In the genomic region with DNA sequence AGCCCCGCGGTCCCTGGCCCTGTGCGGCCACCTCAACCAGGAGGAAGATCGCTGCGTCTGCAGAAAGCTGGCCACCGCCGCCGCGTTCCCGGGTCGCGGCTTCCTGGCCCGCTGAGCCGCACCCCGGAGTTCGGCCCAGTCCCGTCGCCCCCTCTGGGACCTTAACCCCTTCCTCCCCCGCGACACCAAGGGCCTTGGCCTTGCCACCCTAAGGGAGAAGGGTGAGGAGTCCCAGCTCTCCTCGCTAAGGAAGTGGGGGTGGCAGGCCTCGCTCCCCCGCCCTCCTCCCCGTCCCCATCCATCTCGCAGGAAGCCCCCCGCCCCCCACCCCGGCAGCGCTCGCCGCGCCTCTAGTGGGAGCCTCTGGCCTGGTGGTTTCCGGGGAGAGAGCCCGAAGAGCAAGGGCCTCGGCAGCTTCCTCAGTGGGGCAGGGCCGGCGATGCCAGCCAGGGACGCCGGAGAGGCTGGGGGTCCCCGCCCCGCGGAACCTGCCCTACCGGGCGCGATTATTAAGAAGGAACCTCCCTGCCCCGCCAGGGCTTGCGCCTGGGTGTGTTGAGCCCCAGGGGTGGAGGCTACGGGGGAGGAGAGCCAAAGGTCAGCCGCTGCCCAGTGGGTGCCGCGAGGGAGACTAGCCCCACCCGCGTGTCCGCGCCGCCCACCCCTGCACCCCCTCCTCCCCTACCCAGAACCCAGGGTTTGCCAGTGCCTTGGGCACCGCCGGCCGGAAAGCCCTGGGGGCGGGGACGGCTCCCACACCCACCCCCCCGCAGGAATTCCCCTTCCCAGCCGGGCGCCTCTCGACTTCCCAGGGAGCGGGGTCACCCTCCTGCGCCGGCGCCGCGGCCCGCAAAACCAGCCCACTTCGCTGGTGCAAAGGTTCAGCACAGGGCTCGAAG, we compare ENCODE assay signal across 1 cellular context.
TF ChIP-seq lines count a peak whose summit lies in the region.

No MANE protein-coding gene starts in this region.

TF ChIP-seq in HepG2, 621 proteins besides CTCF, POLR2A, EP300 and RAD21 (continued from another document and continues in another):
- TF ChIP-seq ELF4 (CRISPR knock-in tag; IDR thresholded peaks at IDR 0.05; ENCODE audit: borderline replicate concordance) = no peak
- peak; percentile 41 for TF ChIP-seq PTBP1 (IDR thresholded peaks at IDR 0.05; ENCODE audit: low read depth, low read length, poor library complexity, severe bottlenecking)
- peak; percentile 57; the same call in 1 of the 2 replicates for TF ChIP-seq ZFP36L1 (CRISPR knock-in tag; IDR thresholded peaks at IDR 0.05)
- TF ChIP-seq, protein P1, sequence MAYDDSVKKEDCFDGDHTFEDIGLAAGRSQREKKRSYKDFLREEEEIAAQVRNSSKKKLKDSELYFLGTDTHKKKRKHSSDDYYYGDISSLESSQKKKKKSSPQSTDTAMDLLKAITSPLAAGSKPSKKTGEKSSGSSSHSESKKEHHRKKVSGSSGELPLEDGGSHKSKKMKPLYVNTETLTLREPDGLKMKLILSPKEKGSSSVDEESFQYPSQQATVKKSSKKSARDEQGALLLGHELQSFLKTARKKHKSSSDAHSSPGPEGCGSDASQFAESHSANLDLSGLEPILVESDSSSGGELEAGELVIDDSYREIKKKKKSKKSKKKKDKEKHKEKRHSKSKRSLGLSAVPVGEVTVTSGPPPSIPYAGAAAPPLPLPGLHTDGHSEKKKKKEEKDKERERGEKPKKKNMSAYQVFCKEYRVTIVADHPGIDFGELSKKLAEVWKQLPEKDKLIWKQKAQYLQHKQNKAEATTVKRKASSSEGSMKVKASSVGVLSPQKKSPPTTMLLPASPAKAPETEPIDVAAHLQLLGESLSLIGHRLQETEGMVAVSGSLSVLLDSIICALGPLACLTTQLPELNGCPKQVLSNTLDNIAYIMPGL (CRISPR knock-in tag; IDR thresholded peaks at IDR 0.05; ENCODE audit: borderline replicate concordance in 1 of 2, low read depth in 1 of 2) = peak; percentile 8 to 69; a peak in 3 of 4 replicates
- TF ChIP-seq, protein P2, sequence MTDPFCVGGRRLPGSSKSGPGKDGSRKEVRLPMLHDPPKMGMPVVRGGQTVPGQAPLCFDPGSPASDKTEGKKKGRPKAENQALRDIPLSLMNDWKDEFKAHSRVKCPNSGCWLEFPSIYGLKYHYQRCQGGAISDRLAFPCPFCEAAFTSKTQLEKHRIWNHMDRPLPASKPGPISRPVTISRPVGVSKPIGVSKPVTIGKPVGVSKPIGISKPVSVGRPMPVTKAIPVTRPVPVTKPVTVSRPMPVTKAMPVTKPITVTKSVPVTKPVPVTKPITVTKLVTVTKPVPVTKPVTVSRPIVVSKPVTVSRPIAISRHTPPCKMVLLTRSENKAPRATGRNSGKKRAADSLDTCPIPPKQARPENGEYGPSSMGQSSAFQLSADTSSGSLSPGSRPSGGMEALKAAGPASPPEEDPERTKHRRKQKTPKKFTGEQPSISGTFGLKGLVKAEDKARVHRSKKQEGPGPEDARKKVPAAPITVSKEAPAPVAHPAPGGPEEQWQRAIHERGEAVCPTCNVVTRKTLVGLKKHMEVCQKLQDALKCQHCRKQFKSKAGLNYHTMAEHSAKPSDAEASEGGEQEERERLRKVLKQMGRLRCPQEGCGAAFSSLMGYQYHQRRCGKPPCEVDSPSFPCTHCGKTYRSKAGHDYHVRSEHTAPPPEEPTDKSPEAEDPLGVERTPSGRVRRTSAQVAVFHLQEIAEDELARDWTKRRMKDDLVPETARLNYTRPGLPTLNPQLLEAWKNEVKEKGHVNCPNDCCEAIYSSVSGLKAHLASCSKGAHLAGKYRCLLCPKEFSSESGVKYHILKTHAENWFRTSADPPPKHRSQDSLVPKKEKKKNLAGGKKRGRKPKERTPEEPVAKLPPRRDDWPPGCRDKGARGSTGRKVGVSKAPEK (CRISPR knock-in tag; IDR thresholded peaks at IDR 0.05; ENCODE audit: borderline replicate concordance) = 0 out of 2 replicates have a peak, but pooled peaks have one; percentile 48
- TF ChIP-seq, protein P3, sequence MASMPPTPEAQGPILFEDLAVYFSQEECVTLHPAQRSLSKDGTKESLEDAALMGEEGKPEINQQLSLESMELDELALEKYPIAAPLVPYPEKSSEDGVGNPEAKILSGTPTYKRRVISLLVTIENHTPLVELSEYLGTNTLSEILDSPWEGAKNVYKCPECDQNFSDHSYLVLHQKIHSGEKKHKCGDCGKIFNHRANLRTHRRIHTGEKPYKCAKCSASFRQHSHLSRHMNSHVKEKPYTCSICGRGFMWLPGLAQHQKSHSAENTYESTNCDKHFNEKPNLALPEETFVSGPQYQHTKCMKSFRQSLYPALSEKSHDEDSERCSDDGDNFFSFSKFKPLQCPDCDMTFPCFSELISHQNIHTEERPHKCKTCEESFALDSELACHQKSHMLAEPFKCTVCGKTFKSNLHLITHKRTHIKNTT (CRISPR knock-in tag; IDR thresholded peaks at IDR 0.05) = no peak
- peak; percentile 95 for TF ChIP-seq RBFOX2 (IDR thresholded peaks at IDR 0.05; ENCODE audit: low read depth, low read length)
- peak; percentile 58; the same call in 1 of the 2 replicates for TF ChIP-seq KDM4B (CRISPR knock-in tag; IDR thresholded peaks at IDR 0.05)
- TF ChIP-seq ZNF225 (CRISPR knock-in tag; IDR thresholded peaks at IDR 0.05) = 0 out of 2 replicates have a peak, but pooled peaks have one; percentile 39
- TF ChIP-seq ZNF101 (CRISPR knock-in tag; IDR thresholded peaks at IDR 0.05; ENCODE audit: borderline replicate concordance, low read depth) = no peak
- TF ChIP-seq ZNF883 (CRISPR knock-in tag; IDR thresholded peaks at IDR 0.05; ENCODE audit: not compliant biosample characterization) = peak; percentile 90
- TF ChIP-seq ZBTB7A (CRISPR knock-in tag; IDR thresholded peaks at IDR 0.05) = peak; percentile 83
- TF ChIP-seq, protein P4, sequence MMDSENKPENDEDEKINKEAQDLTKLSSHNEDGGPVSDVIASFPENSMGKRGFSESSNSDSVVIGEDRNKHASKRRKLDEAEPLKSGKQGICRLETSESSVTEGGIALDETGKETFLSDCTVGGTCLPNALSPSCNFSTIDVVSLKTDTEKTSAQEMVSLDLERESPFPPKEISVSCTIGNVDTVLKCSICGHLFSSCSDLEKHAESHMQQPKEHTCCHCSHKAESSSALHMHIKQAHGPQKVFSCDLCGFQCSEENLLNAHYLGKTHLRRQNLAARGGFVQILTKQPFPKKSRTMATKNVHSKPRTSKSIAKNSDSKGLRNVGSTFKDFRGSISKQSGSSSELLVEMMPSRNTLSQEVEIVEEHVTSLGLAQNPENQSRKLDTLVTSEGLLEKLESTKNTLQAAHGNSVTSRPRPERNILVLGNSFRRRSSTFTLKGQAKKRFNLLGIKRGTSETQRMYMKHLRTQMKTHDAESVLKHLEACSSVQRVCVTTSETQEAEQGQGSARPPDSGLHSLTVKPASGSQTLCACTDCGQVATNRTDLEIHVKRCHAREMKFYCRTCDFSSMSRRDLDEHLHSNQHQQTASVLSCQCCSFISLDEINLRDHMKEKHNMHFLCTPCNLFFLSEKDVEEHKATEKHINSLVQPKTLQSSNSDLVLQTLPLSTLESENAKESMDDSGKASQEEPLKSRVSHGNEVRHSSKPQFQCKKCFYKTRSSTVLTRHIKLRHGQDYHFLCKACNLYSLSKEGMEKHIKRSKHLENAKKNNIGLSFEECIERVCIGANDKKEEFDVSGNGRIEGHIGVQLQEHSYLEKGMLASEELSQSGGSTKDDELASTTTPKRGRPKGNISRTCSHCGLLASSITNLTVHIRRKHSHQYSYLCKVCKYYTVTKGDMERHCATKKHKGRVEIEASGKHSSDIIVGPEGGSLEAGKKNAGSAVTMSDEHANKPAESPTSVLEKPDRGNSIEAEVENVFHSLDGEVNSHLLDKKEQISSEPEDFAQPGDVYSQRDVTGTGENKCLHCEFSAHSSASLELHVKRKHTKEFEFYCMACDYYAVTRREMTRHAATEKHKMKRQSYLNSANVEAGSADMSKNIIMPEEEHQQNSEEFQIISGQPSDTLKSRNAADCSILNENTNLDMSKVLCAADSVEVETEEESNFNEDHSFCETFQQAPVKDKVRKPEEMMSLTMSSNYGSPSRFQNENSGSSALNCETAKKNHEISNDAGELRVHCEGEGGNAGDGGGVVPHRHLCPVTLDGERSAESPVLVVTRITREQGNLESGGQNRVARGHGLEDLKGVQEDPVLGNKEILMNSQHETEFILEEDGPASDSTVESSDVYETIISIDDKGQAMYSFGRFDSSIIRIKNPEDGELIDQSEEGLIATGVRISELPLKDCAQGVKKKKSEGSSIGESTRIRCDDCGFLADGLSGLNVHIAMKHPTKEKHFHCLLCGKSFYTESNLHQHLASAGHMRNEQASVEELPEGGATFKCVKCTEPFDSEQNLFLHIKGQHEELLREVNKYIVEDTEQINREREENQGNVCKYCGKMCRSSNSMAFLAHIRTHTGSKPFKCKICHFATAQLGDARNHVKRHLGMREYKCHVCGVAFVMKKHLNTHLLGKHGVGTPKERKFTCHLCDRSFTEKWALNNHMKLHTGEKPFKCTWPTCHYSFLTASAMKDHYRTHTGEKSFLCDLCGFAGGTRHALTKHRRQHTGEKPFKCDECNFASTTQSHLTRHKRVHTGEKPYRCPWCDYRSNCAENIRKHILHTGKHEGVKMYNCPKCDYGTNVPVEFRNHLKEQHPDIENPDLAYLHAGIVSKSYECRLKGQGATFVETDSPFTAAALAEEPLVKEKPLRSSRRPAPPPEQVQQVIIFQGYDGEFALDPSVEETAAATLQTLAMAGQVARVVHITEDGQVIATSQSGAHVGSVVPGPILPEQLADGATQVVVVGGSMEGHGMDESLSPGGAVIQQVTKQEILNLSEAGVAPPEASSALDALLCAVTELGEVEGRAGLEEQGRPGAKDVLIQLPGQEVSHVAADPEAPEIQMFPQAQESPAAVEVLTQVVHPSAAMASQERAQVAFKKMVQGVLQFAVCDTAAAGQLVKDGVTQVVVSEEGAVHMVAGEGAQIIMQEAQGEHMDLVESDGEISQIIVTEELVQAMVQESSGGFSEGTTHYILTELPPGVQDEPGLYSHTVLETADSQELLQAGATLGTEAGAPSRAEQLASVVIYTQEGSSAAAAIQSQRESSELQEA (CRISPR knock-in tag; IDR thresholded peaks at IDR 0.05; ENCODE audit: not compliant biosample characterization) = peak; percentile 49
- TF ChIP-seq, protein P5, sequence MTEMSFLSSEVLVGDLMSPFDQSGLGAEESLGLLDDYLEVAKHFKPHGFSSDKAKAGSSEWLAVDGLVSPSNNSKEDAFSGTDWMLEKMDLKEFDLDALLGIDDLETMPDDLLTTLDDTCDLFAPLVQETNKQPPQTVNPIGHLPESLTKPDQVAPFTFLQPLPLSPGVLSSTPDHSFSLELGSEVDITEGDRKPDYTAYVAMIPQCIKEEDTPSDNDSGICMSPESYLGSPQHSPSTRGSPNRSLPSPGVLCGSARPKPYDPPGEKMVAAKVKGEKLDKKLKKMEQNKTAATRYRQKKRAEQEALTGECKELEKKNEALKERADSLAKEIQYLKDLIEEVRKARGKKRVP (CRISPR knock-in tag; IDR thresholded peaks at IDR 0.05) = 0 out of 4 replicates have a peak, but pooled peaks of 1 of the 2 experiments have one; percentile 42
- peak; percentile 75; the same call in 1 of the 2 replicates for TF ChIP-seq KLF12 (CRISPR knock-in tag; IDR thresholded peaks at IDR 0.05; ENCODE audit: borderline replicate concordance)
- TF ChIP-seq, protein P6, sequence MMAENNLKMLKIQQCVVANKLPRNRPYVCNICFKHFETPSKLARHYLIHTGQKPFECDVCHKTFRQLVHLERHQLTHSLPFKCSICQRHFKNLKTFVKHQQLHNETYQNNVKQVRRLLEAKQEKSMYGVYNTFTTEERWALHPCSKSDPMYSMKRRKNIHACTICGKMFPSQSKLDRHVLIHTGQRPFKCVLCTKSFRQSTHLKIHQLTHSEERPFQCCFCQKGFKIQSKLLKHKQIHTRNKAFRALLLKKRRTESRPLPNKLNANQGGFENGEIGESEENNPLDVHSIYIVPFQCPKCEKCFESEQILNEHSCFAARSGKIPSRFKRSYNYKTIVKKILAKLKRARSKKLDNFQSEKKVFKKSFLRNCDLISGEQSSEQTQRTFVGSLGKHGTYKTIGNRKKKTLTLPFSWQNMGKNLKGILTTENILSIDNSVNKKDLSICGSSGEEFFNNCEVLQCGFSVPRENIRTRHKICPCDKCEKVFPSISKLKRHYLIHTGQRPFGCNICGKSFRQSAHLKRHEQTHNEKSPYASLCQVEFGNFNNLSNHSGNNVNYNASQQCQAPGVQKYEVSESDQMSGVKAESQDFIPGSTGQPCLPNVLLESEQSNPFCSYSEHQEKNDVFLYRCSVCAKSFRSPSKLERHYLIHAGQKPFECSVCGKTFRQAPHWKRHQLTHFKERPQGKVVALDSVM (CRISPR knock-in tag; IDR thresholded peaks at IDR 0.05) = no peak; the same call in 1 of the 2 replicates
- peak; percentile 30; the same call in 1 of the 2 replicates for TF ChIP-seq WIZ (CRISPR knock-in tag; IDR thresholded peaks at IDR 0.05)
- TF ChIP-seq HOXA9 (CRISPR knock-in tag; IDR thresholded peaks at IDR 0.05; ENCODE audit: borderline replicate concordance) = peak; percentile 80; the same call in 1 of the 2 replicates
- TF ChIP-seq, protein P7, sequence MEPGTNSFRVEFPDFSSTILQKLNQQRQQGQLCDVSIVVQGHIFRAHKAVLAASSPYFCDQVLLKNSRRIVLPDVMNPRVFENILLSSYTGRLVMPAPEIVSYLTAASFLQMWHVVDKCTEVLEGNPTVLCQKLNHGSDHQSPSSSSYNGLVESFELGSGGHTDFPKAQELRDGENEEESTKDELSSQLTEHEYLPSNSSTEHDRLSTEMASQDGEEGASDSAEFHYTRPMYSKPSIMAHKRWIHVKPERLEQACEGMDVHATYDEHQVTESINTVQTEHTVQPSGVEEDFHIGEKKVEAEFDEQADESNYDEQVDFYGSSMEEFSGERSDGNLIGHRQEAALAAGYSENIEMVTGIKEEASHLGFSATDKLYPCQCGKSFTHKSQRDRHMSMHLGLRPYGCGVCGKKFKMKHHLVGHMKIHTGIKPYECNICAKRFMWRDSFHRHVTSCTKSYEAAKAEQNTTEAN (CRISPR knock-in tag; conservative IDR thresholded peaks at IDR 0.05) = 0 out of 2 replicates have a peak, but pooled peaks have one; percentile 61
- TF ChIP-seq POGZ (CRISPR knock-in tag; IDR thresholded peaks at IDR 0.05) = peak; percentile 29
- peak; percentile 18; the same call in 1 of the 2 replicates for TF ChIP-seq ZNF232 (CRISPR knock-in tag; IDR thresholded peaks at IDR 0.05; ENCODE audit: borderline replicate concordance)
- TF ChIP-seq, protein P8, sequence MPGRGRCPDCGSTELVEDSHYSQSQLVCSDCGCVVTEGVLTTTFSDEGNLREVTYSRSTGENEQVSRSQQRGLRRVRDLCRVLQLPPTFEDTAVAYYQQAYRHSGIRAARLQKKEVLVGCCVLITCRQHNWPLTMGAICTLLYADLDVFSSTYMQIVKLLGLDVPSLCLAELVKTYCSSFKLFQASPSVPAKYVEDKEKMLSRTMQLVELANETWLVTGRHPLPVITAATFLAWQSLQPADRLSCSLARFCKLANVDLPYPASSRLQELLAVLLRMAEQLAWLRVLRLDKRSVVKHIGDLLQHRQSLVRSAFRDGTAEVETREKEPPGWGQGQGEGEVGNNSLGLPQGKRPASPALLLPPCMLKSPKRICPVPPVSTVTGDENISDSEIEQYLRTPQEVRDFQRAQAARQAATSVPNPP (CRISPR knock-in tag; IDR thresholded peaks at IDR 0.05) = no peak; the same call in 1 of the 2 replicates
- TF ChIP-seq ZFP90 (CRISPR knock-in tag; IDR thresholded peaks at IDR 0.05; ENCODE audit: borderline replicate concordance) = peak; percentile 96
- peak; percentile 79 for TF ChIP-seq MTA1 (CRISPR knock-in tag; IDR thresholded peaks at IDR 0.05; ENCODE audit: borderline replicate concordance)
- TF ChIP-seq, protein P9, sequence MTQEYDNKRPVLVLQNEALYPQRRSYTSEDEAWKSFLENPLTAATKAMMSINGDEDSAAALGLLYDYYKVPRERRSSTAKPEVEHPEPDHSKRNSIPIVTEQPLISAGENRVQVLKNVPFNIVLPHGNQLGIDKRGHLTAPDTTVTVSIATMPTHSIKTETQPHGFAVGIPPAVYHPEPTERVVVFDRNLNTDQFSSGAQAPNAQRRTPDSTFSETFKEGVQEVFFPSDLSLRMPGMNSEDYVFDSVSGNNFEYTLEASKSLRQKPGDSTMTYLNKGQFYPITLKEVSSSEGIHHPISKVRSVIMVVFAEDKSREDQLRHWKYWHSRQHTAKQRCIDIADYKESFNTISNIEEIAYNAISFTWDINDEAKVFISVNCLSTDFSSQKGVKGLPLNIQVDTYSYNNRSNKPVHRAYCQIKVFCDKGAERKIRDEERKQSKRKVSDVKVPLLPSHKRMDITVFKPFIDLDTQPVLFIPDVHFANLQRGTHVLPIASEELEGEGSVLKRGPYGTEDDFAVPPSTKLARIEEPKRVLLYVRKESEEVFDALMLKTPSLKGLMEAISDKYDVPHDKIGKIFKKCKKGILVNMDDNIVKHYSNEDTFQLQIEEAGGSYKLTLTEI (CRISPR knock-in tag; conservative IDR thresholded peaks at IDR 0.05) = no peak
